Comparison of ENCODE assay signal across 28 cellular contexts in genomic region chr6:105305521-105305920, GRCh38.
"Had no signal": no experiment of that assay in that cellular context is flagged by ENCODE, and none has a peak within 500 bp of the region (broad histone marks: within the 10 kb centered on the region; RNA-seq: fewer than 3 reads in every experiment).

No MANE protein-coding gene starts in this region.

- DNase-seq: activated CD4-positive, alpha-beta memory T cell treated with anti-CD3 and anti-CD28 coated beads for 36 hours; activated CD4-positive, alpha-beta T cell treated with anti-CD3 and anti-CD28 coated beads for 36 hours; activated CD4-positive, alpha-beta T cell treated with anti-CD3 and anti-CD28 coated beads, Interleukin-2, amount 10 ng/mL, durations not matched to agents 24 days and 14 days; activated CD4-positive, CD25-positive, alpha-beta regulatory T cell; activated CD4-positive, CD25-positive, alpha-beta regulatory T cell treated with anti-CD3 and anti-CD28 coated beads, Interleukin-2, amount 50 U/mL, for 72 hours; activated CD8-positive, alpha-beta memory T cell treated with anti-CD3 and anti-CD28 coated beads, Interleukin-2, amount 10 ng/mL, durations not matched to agents 7 days and 5 days; activated CD8-positive, alpha-beta memory T cell treated with anti-CD3 and anti-CD28 coated beads, Interleukin-2, amount 50 U/mL, for 4 hours; activated CD8-positive, alpha-beta T cell treated with anti-CD3 and anti-CD28 coated beads, Interleukin-2, amount 10 ng/mL, durations not matched to agents 7 days and 5 days; activated effector memory CD4-positive, alpha-beta T cell treated with anti-CD3 and anti-CD28 coated beads, Interleukin-2, amount 50 U/mL, for 16 hours; activated naive CD4-positive, alpha-beta T cell treated with anti-CD3 and anti-CD28 coated beads for 36 hours; activated T-cell treated with anti-CD3 and anti-CD28 coated beads, Interleukin-2, amount 50 U/mL, for 1 hour; activated T-cell treated with anti-CD3 and anti-CD28 coated beads, Interleukin-2, amount 50 U/mL, for 48 hours; amygdala; aorta; body of pancreas; cortex of kidney; dermis blood vessel endothelial cell; effector CD4-positive, alpha-beta T cell; effector memory CD8-positive, alpha-beta T cell; esophagus squamous epithelium; foreskin melanocyte; heart right ventricle; T-helper 2 cell had no signal

- H3K27ac Mint-ChIP-seq: activated CD4-positive, alpha-beta memory T cell treated with anti-CD3 and anti-CD28 coated beads for 36 hours; activated CD4-positive, alpha-beta T cell treated with anti-CD3 and anti-CD28 coated beads for 36 hours; activated CD4-positive, alpha-beta T cell treated with anti-CD3 and anti-CD28 coated beads, Interleukin-2, amount 10 ng/mL, durations not matched to agents 24 days and 14 days; activated CD8-positive, alpha-beta memory T cell treated with anti-CD3 and anti-CD28 coated beads, Interleukin-2, amount 10 ng/mL, durations not matched to agents 7 days and 5 days; activated CD8-positive, alpha-beta T cell treated with anti-CD3 and anti-CD28 coated beads, Interleukin-2, amount 10 ng/mL, durations not matched to agents 7 days and 5 days; activated naive CD4-positive, alpha-beta T cell treated with anti-CD3 and anti-CD28 coated beads for 36 hours; activated naive CD4-positive, alpha-beta T cell treated with anti-CD3 and anti-CD28 coated beads, Interleukin-2, amount 50 U/mL, for 24 hours; activated T-helper 1 cell treated with anti-CD3 and anti-CD28 coated beads, Interleukin-12 subunit alpha, Interleukin-12 subunit beta, Interleukin-2, Interleukin-4 antibody, amounts not matched to agents 30 ng/mL and 10 ng/mL and 1 ng/mL, durations not matched to agents 14 hours and 24 hours and 36 hours; activated T-helper 2 cell treated with anti-CD3 and anti-CD28 coated beads, Interferon-gamma antibody, Interleukin-2, Interleukin-4, amounts not matched to agents 10 μg/mL and 5 μg/mL and 100 μg/mL, durations not matched to agents 14 hours and 24 hours and 36 hours had no signal

- H3K4me3 ChIP-seq: body of pancreas, esophagus squamous epithelium, gastroesophageal sphincter, heart right ventricle had no signal

- H3K27ac ChIP-seq: body of pancreas, epithelial cell of prostate, esophagus squamous epithelium, gastroesophageal sphincter, heart right ventricle had no signal

- H3K27me3 Mint-ChIP-seq: activated CD4-positive, alpha-beta memory T cell treated with anti-CD3 and anti-CD28 coated beads for 36 hours; activated CD4-positive, alpha-beta T cell treated with anti-CD3 and anti-CD28 coated beads for 36 hours; activated CD4-positive, alpha-beta T cell treated with anti-CD3 and anti-CD28 coated beads, Interleukin-2, amount 10 ng/mL, durations not matched to agents 24 days and 14 days; activated CD8-positive, alpha-beta memory T cell treated with anti-CD3 and anti-CD28 coated beads, Interleukin-2, amount 10 ng/mL, durations not matched to agents 7 days and 5 days; activated naive CD4-positive, alpha-beta T cell treated with anti-CD3 and anti-CD28 coated beads, Interleukin-2, amount 50 U/mL, for 24 hours; effector memory CD8-positive, alpha-beta T cell had no signal

- H3K4me3 Mint-ChIP-seq: activated CD4-positive, alpha-beta memory T cell treated with anti-CD3 and anti-CD28 coated beads for 36 hours; activated CD4-positive, alpha-beta T cell treated with anti-CD3 and anti-CD28 coated beads for 36 hours; activated CD4-positive, alpha-beta T cell treated with anti-CD3 and anti-CD28 coated beads, Interleukin-2, amount 10 ng/mL, durations not matched to agents 24 days and 14 days; activated CD8-positive, alpha-beta memory T cell treated with anti-CD3 and anti-CD28 coated beads, Interleukin-2, amount 10 ng/mL, durations not matched to agents 7 days and 5 days; activated CD8-positive, alpha-beta T cell treated with anti-CD3 and anti-CD28 coated beads, Interleukin-2, amount 10 ng/mL, durations not matched to agents 7 days and 5 days; activated naive CD4-positive, alpha-beta T cell treated with anti-CD3 and anti-CD28 coated beads for 36 hours; activated naive CD4-positive, alpha-beta T cell treated with anti-CD3 and anti-CD28 coated beads, Interleukin-2, amount 50 U/mL, for 24 hours; activated T-helper 1 cell treated with anti-CD3 and anti-CD28 coated beads, Interleukin-12 subunit alpha, Interleukin-12 subunit beta, Interleukin-2, Interleukin-4 antibody, amounts not matched to agents 30 ng/mL and 10 ng/mL and 1 ng/mL, durations not matched to agents 14 hours and 24 hours and 36 hours; effector memory CD8-positive, alpha-beta T cell had no signal

- H3K9me3 ChIP-seq: body of pancreas, esophagus squamous epithelium, gastroesophageal sphincter, heart right ventricle had no signal

- H3K4me1 ChIP-seq: body of pancreas, esophagus squamous epithelium, gastroesophageal sphincter had no signal

- H3K4me1 Mint-ChIP-seq: activated CD4-positive, alpha-beta T cell treated with anti-CD3 and anti-CD28 coated beads for 36 hours; activated CD4-positive, alpha-beta T cell treated with anti-CD3 and anti-CD28 coated beads, Interleukin-2, amount 10 ng/mL, durations not matched to agents 24 days and 14 days; activated CD8-positive, alpha-beta memory T cell treated with anti-CD3 and anti-CD28 coated beads, Interleukin-2, amount 10 ng/mL, durations not matched to agents 7 days and 5 days; activated naive CD4-positive, alpha-beta T cell treated with anti-CD3 and anti-CD28 coated beads, Interleukin-2, amount 50 U/mL, for 24 hours had no signal

- H3K27me3 ChIP-seq: body of pancreas, esophagus squamous epithelium, gastroesophageal sphincter, heart right ventricle had no signal

- H3K9me3 Mint-ChIP-seq: activated CD4-positive, alpha-beta memory T cell treated with anti-CD3 and anti-CD28 coated beads for 36 hours; activated CD4-positive, alpha-beta T cell treated with anti-CD3 and anti-CD28 coated beads, Interleukin-2, amount 10 ng/mL, durations not matched to agents 24 days and 14 days; activated naive CD4-positive, alpha-beta T cell treated with anti-CD3 and anti-CD28 coated beads for 36 hours; activated naive CD4-positive, alpha-beta T cell treated with anti-CD3 and anti-CD28 coated beads, Interleukin-2, amount 50 U/mL, for 24 hours; activated T-helper 1 cell treated with anti-CD3 and anti-CD28 coated beads, Interleukin-12 subunit alpha, Interleukin-12 subunit beta, Interleukin-2, Interleukin-4 antibody, amounts not matched to agents 30 ng/mL and 10 ng/mL and 1 ng/mL, durations not matched to agents 14 hours and 24 hours and 36 hours; activated T-helper 2 cell treated with anti-CD3 and anti-CD28 coated beads, Interferon-gamma antibody, Interleukin-2, Interleukin-4, amounts not matched to agents 10 μg/mL and 5 μg/mL and 100 μg/mL, durations not matched to agents 14 hours and 24 hours and 36 hours; effector memory CD8-positive, alpha-beta T cell had no signal
